ENCODE assay signal across 23 cellular contexts in genomic region chr11:34437224-34437879, GRCh38. TPM values are rescaled to one million over a fixed set of nuclear protein-coding genes. Genes with fewer than 3 reads are reported as not detected.
DNase-seq lines count a peak whose midpoint lies in the region; ATAC-seq and TF ChIP-seq lines count a peak whose summit lies in the region.
"Had no signal": no experiment of that assay in that cellular context is flagged by ENCODE, and none has a peak within 500 bp of the region (broad histone marks: within the 10 kb centered on the region; RNA-seq: fewer than 3 reads in every experiment).

No MANE protein-coding gene starts in this region.

- no peaks in the 10 kb centered on the region for H4K20me1 ChIP-seq in PC-3 (ENCODE audit: low read length)

- peak overlapping the region; percentile 86 for H3K4me2 ChIP-seq in PC-3 (ENCODE audit: low read length)

- POLR2A ChIA-PET in PC-3 (lab: Charles Lee; ENCODE audit: unreplicated experiment), result no interaction called here

- no peaks in the 10 kb centered on the region for H3F3A ChIP-seq in PC-3 (ENCODE audit: low read length, unreplicated experiment)

- H3K9ac ChIP-seq in PC-3 (ENCODE audit: low read length), result no peak overlapping the region
- H3K9ac ChIP-seq: parathyroid adenoma had no signal

- H3K9me2 ChIP-seq in PC-3 (replicated peaks; ENCODE audit: low read length), result no peaks in the 10 kb centered on the region

- BruUV-seq in PC-3 (replicated peaks; lab: Mats Ljungman, UMichigan), result no TSS peak

- peaks cover 0 to 3% of the 10 kb centered on the region in 2 donors for H3K27me3 Mint-ChIP-seq in natural killer cell (ENCODE audit: low read depth in 2 of 2)
- peaks cover 3 to 6% of the 10 kb centered on the region in 2 donors for H3K27me3 Mint-ChIP-seq in natural killer cell treated with Interleukin-12 subunit alpha and Interleukin-12 subunit beta and Interleukin-15 and Interleukin-18, amount 100 ng/mL, for 72 hours
- H3K27me3 Mint-ChIP-seq: type B pancreatic cell had no signal

- peaks cover 21 to 25% of the 10 kb centered on the region in 2 donors for H3K4me1 Mint-ChIP-seq in natural killer cell
- H3K4me1 Mint-ChIP-seq in natural killer cell treated with Interleukin-12 subunit alpha and Interleukin-12 subunit beta and Interleukin-15 and Interleukin-18, amount 100 ng/mL, for 72 hours (ENCODE audit: low read depth in 2 of 2), result peaks cover 13% of the 10 kb centered on the region in 2 donors

- no peak overlapping the region for H3K27ac ChIP-seq in PC-3 (ENCODE audit: low read length)
- H3K27ac ChIP-seq: parathyroid adenoma had no signal

- intact Hi-C loops in natural killer cell (cut with micrococcal nuclease) (no loop called here), PC-3 (cut with micrococcal nuclease) (no loop called here)

- peak overlapping the region; percentile 51 for H3K4me3 Mint-ChIP-seq in natural killer cell
- no peak overlapping the region for H3K4me3 Mint-ChIP-seq in natural killer cell treated with Interleukin-12 subunit alpha and Interleukin-12 subunit beta and Interleukin-15 and Interleukin-18, amount 100 ng/mL, for 72 hours

- H3K4me3 ChIP-seq in PC-3 (ENCODE audit: low read length) (peak overlapping the region; percentile 89; the same call in 1 of the 2 replicates), foreskin fibroblast (ENCODE audit: low read depth in 1 of 2, low read length in 2 of 2) (peak overlapping the region; percentile 64 to 80)

- no peaks in the 10 kb centered on the region for H3K27me3 ChIP-seq in PC-3 (ENCODE audit: low read length)
- H3K27me3 ChIP-seq: sigmoid colon had no signal

- no peak overlapping the region for H3K27ac Mint-ChIP-seq in natural killer cell
- H3K27ac Mint-ChIP-seq in natural killer cell treated with Interleukin-12 subunit alpha and Interleukin-12 subunit beta and Interleukin-15 and Interleukin-18, amount 100 ng/mL, for 72 hours, result no peak overlapping the region
- H3K27ac Mint-ChIP-seq: WTC11 had no signal

- no peak overlapping the region for H2AFZ ChIP-seq in PC-3 (ENCODE audit: low read length)

- CTCF ChIA-PET in PC-3 (lab: Charles Lee), result interaction anchor here (0.6 kb wide), 1 partner anchor 31 kb away, joined by 4 read pairs; no protein-coding TSS in a partner anchor

- DNase-seq in natural killer cell (no peak), PC-3 (no peak), foreskin fibroblast (no peak), NCI-H774 (lab: John Stamatoyannopoulos, UW) (no peak)
- no peak for DNase-seq in natural killer cell treated with Interleukin-12 subunit alpha and Interleukin-12 subunit beta and Interleukin-15 and Interleukin-18, amount 100 ng/mL, for 72 hours (ENCODE audit: low spot score)
- DNase-seq: activated CD4-positive, alpha-beta T cell treated with anti-CD3 and anti-CD28 coated beads, Interleukin-2, amount 50 U/mL, for 4 hours; activated gamma-delta T cell; amygdala; caudate nucleus; head of caudate nucleus; KG1; NCI-H1092; NCI-H2029; NCI-H2227 treated with DMSO at 0.1 percent for 48 hours; sigmoid colon had no signal

- H3K4me1 ChIP-seq in PC-3 (ENCODE audit: insufficient read depth, low read length), result peaks cover 13% of the 10 kb centered on the region
- H3K4me1 ChIP-seq: parathyroid adenoma had no signal

- ATAC-seq in natural killer cell (no peak), PC-3 (no peak), GM19351 (IDR thresholded peaks at IDR 0.05; ENCODE audit: unreplicated experiment) (no peak), GM18502 (IDR thresholded peaks at IDR 0.05; ENCODE audit: poor library complexity, unreplicated experiment) (no peak), HG02981 (IDR thresholded peaks at IDR 0.05; ENCODE audit: unreplicated experiment) (no peak)
- ATAC-seq in natural killer cell treated with Interleukin-12 subunit alpha and Interleukin-12 subunit beta and Interleukin-15 and Interleukin-18, amount 100 ng/mL, for 72 hours, result no peak
- ATAC-seq: naive thymus-derived CD8-positive, alpha-beta T cell; WTC11 had no signal

- H3K36me3 Mint-ChIP-seq in natural killer cell, result no peaks in the 10 kb centered on the region
- no peaks in the 10 kb centered on the region for H3K36me3 Mint-ChIP-seq in natural killer cell treated with Interleukin-12 subunit alpha and Interleukin-12 subunit beta and Interleukin-15 and Interleukin-18, amount 100 ng/mL, for 72 hours

- H3K36me3 ChIP-seq in PC-3 (ENCODE audit: low read depth, low read length), result no peaks in the 10 kb centered on the region
- H3K36me3 ChIP-seq: HAP-1, sigmoid colon had no signal

- peaks cover 33% of the 10 kb centered on the region for H3K79me2 ChIP-seq in PC-3 (ENCODE audit: low read length)

- no peaks in the 10 kb centered on the region for H3K9me3 ChIP-seq in PC-3 (ENCODE audit: low read length)
- H3K9me3 ChIP-seq: HAP-1, sigmoid colon had no signal

- no peak for TF ChIP-seq CTCF in natural killer cell (IDR thresholded peaks at IDR 0.05)
- TF ChIP-seq CTCF in PC-3 (conservative IDR thresholded peaks at IDR 0.05; ENCODE audit: low read depth, low read length), result no peak
- TF ChIP-seq CTCF in foreskin fibroblast (IDR thresholded peaks at IDR 0.05; ENCODE audit: low read depth, low read length), result no peak

- H3K9me3 Mint-ChIP-seq in natural killer cell, result no peaks in the 10 kb centered on the region
- H3K9me3 Mint-ChIP-seq in natural killer cell treated with Interleukin-12 subunit alpha and Interleukin-12 subunit beta and Interleukin-15 and Interleukin-18, amount 100 ng/mL, for 72 hours, result no peaks in the 10 kb centered on the region
- H3K9me3 Mint-ChIP-seq: naive thymus-derived CD8-positive, alpha-beta T cell; type B pancreatic cell had no signal

RNA-seq across cellular contexts. Expression of gene CAT, which starts 1.4 kb away (rescaled TPM):
- total RNA-seq in natural killer cell (10 to 100 TPM; 31.0 to 43.9 (median 36.3) TPM), PC-3 (2014; rRNA removed) (46.6 and 50.5 TPM in 2 replicates)
- 10 to 100 TPM; 11.2 to 22.2 TPM for total RNA-seq in natural killer cell treated with Interleukin-12 subunit alpha and Interleukin-12 subunit beta and Interleukin-15 and Interleukin-18, amount 100 ng/mL, for 72 hours
